In the genomic region with DNA sequence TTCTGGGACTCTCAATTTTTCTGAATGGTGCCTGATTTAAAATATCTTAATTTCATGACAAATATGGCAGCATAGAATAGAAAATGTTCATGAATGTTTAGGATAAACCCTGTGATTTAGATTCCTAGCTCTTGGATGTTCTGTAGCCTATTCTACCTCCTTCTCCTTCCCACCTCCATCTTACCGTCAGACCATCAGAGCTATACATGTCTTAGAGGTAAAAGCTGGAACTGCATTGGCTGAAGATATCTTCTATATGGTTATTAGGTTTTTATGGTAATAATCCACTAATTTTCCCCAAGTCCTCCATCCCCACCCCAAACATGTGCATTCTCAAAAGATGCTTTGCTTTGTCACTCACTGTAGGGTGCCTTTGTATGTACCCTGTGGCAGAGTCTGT, we compare ENCODE assay signal across 28 cellular contexts.
"Had no signal": no experiment of that assay in that cellular context is flagged by ENCODE, and none has a peak within 500 bp of the region (broad histone marks: within the 10 kb centered on the region; RNA-seq: fewer than 3 reads in every experiment).

No MANE protein-coding gene starts in this region.

- H3K9ac ChIP-seq: SK-N-SH had no signal

- DNase-seq: activated CD4-positive, alpha-beta T cell treated with anti-CD3 and anti-CD28 coated beads, Interleukin-2, amount 10 ng/mL, durations not matched to agents 24 days and 14 days; activated CD4-positive, alpha-beta T cell treated with anti-CD3 and anti-CD28 coated beads, Interleukin-2, amount 50 U/mL, for 4 hours; activated CD8-positive, alpha-beta T cell treated with anti-CD3 and anti-CD28 coated beads for 36 hours; activated gamma-delta T cell; activated naive CD4-positive, alpha-beta T cell treated with Interleukin-2 at 50 U/mL for 16 hours; activated naive CD8-positive, alpha-beta T cell treated with anti-CD3 and anti-CD28 coated beads, Interleukin-2, amount 10 ng/mL, durations not matched to agents 7 days and 5 days; activated T-cell treated with anti-CD3 and anti-CD28 coated beads, Interleukin-2, amount 50 U/mL, for 1 hour; activated T-cell treated with anti-CD3 and anti-CD28 coated beads, Interleukin-2, amount 50 U/mL, for 72 hours; amygdala; NCI-H1092 treated with DMSO at 0.1 percent for 48 hours; NCI-H1417; NCI-H1694; NCI-H1930; NCI-H2081 treated with DMSO at 0.1 percent for 48 hours; NCI-H345; NCI-H524 treated with DMSO at 0.1 percent for 48 hours; NCI-H748 treated with DMSO at 0.1 percent for 48 hours; NK-92 treated with Interleukin-12 subunit alpha and Interleukin-12 subunit beta, amount 100 ng/mL, for 24 hours; PC-3; Peyer's patch; RPMI8226; SHP77 treated with DMSO at 0.1 percent for 48 hours; SK-N-SH; WERI-Rb-1 had no signal

- FAIRE-seq: TTC549 had no signal

- H3K9me3 ChIP-seq: ascending aorta, breast epithelium, Peyer's patch, SJSA1, SK-N-SH had no signal

- H3K36me3 ChIP-seq: ascending aorta, breast epithelium, Peyer's patch, SJSA1, WERI-Rb-1 had no signal

- ATAC-seq: activated CD8-positive, alpha-beta T cell treated with anti-CD3 and anti-CD28 coated beads for 36 hours; activated T-cell treated with anti-CD3 and anti-CD28 coated beads, Interleukin-2, amount 50 U/mL, for 72 hours; PC-3 had no signal

- H3K4me2 ChIP-seq: SK-N-SH had no signal

- H3K27ac ChIP-seq: ascending aorta, Peyer's patch, SJSA1, WERI-Rb-1 had no signal

- H3K27me3 ChIP-seq: ascending aorta, breast epithelium, Peyer's patch, SJSA1 had no signal

- H3K4me1 ChIP-seq: ascending aorta, breast epithelium, Peyer's patch, SJSA1 had no signal

- H3K4me3 ChIP-seq: ascending aorta, breast epithelium, Peyer's patch, SJSA1 had no signal
